In genomic region chr12:15163577-15163976, GRCh38 we compare ENCODE assay signal across 1 cellular context.
TF ChIP-seq lines count a peak whose summit lies in the region.

No MANE protein-coding gene starts in this region.

TF ChIP-seq in WTC11, 78 proteins besides CTCF, POLR2A, EP300 and RAD21 (continued from another document):
- TF ChIP-seq STAT6 (CRISPR knock-in tag; conservative IDR thresholded peaks at IDR 0.05; ENCODE audit: low read depth) (no peak), CBFB (CRISPR knock-in tag; IDR thresholded peaks at IDR 0.05; ENCODE audit: low read depth) (no peak), NFATC4 (CRISPR knock-in tag; IDR thresholded peaks at IDR 0.05) (no peak), GTF2I (CRISPR knock-in tag; conservative IDR thresholded peaks at IDR 0.05) (no peak), NR2C2 (CRISPR knock-in tag; IDR thresholded peaks at IDR 0.05) (no peak), ZNF671 (CRISPR knock-in tag; IDR thresholded peaks at IDR 0.05) (no peak)
- TF ChIP-seq, protein P1, sequence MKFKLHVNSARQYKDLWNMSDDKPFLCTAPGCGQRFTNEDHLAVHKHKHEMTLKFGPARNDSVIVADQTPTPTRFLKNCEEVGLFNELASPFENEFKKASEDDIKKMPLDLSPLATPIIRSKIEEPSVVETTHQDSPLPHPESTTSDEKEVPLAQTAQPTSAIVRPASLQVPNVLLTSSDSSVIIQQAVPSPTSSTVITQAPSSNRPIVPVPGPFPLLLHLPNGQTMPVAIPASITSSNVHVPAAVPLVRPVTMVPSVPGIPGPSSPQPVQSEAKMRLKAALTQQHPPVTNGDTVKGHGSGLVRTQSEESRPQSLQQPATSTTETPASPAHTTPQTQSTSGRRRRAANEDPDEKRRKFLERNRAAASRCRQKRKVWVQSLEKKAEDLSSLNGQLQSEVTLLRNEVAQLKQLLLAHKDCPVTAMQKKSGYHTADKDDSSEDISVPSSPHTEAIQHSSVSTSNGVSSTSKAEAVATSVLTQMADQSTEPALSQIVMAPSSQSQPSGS (CRISPR knock-in tag; IDR thresholded peaks at IDR 0.05; ENCODE audit: borderline replicate concordance, low read depth) = no peak
TF ChIP-seq in WTC11: peak in this region for 0.
